Comparison of ENCODE assay signal across 16 cellular contexts in genomic region chr3:78847603-78848002, GRCh38.
DNase-seq lines count a peak whose midpoint lies in the region; TF ChIP-seq lines count a peak whose summit lies in the region.
"Had no signal": no experiment of that assay in that cellular context is flagged by ENCODE, and none has a peak within 500 bp of the region (broad histone marks: within the 10 kb centered on the region; RNA-seq: fewer than 3 reads in every experiment).

No MANE protein-coding gene starts in this region.

- no peak overlapping the region for H4K5ac ChIP-seq in mesendoderm (ENCODE audit: low read length)

- H3K27me3 Mint-ChIP-seq in MCF 10A (ENCODE audit: insufficient read depth, unreplicated experiment), result no peaks in the 10 kb centered on the region
- H3K27me3 Mint-ChIP-seq: B cell had no signal

- no peaks in the 10 kb centered on the region for H4K20me1 ChIP-seq in mammary epithelial cell (ENCODE audit: insufficient read depth, low read length)
- no peaks in the 10 kb centered on the region for H4K20me1 ChIP-seq in hepatocyte (ENCODE audit: insufficient read depth, poor library complexity, severe bottlenecking)
- H4K20me1 ChIP-seq: BLaER1 treated with 17β-estradiol and CSF1 and Interleukin-3, amounts not matched to agents 10 nM and 100 nM had no signal

- WGBS in mammary epithelial cell (ENCODE audit: low coverage, missing lambda C conversion rate), result 79% methylated on average over 3 of the region's 3 CpGs
- 57% methylated on average over 3 of the region's 3 CpGs for WGBS in hepatocyte (ENCODE audit: low lambda C conversion rate, missing lambda C conversion rate)
- WGBS in mesendoderm (ENCODE audit: extremely low coverage, insufficient coverage, low lambda C conversion rate), result no CpG with 5 or more reads among the region's 3 CpGs
- WGBS in stomach, 5 donors, result 50 to 70% (median 67%) methylated on average over 3 of the region's 3 CpGs

- H3K36me3 ChIP-seq in mammary epithelial cell (ENCODE audit: insufficient read depth, low read length) (no peaks in the 10 kb centered on the region), hepatocyte (replicated peaks; ENCODE audit: insufficient read depth, low read depth) (no peaks in the 10 kb centered on the region), mesendoderm (ENCODE audit: control insufficient read depth, insufficient read depth, low read length) (no peaks in the 10 kb centered on the region), stomach (no peaks in the 10 kb centered on the region)

- no peak for TF ChIP-seq POLR2A in stomach (IDR thresholded peaks at IDR 0.05)

- H3K4me1 ChIP-seq in mammary epithelial cell (ENCODE audit: insufficient read depth, low read length) (peaks cover 11% of the 10 kb centered on the region), hepatocyte (ENCODE audit: insufficient read depth) (peaks cover 27% of the 10 kb centered on the region), mesendoderm (ENCODE audit: control insufficient read depth, low read depth, low read length) (peaks cover 2% of the 10 kb centered on the region), stomach (peaks cover 0 to 7% (median 3%) of the 10 kb centered on the region in 4 donors)
- H3K4me1 ChIP-seq: BLaER1 treated with 17β-estradiol and CSF1 and Interleukin-3, amounts not matched to agents 10 nM and 100 nM had no signal

- H3K36me3 Mint-ChIP-seq in MCF 10A (ENCODE audit: insufficient read depth, unreplicated experiment), result no peaks in the 10 kb centered on the region
- H3K36me3 Mint-ChIP-seq: CD8-positive, alpha-beta T cell had no signal

- H3K9ac ChIP-seq in mammary epithelial cell (ENCODE audit: insufficient read depth, low read length) (no peak overlapping the region), mesendoderm (ENCODE audit: low read length) (no peak overlapping the region)
- H3K9ac ChIP-seq: BLaER1 treated with 17β-estradiol and CSF1 and Interleukin-3, amounts not matched to agents 10 nM and 100 nM had no signal

- no peaks in the 10 kb centered on the region for H3K9me3 ChIP-seq in mammary epithelial cell (replicated peaks; ENCODE audit: insufficient read depth, low read length)
- no peaks in the 10 kb centered on the region for H3K9me3 ChIP-seq in hepatocyte (ENCODE audit: low read depth)
- H3K9me3 ChIP-seq in stomach, result no peaks in the 10 kb centered on the region
- H3K9me3 ChIP-seq: BLaER1 treated with 17β-estradiol and CSF1 and Interleukin-3, amounts not matched to agents 10 nM and 100 nM had no signal

- no peak overlapping the region for H2BK5ac ChIP-seq in mesendoderm (ENCODE audit: low read length)

- no peak overlapping the region for H3K23ac ChIP-seq in mesendoderm (ENCODE audit: low read length)

- H3K27me3 ChIP-seq in mammary epithelial cell (ENCODE audit: insufficient read depth, low read length) (no peaks in the 10 kb centered on the region), hepatocyte (no peaks in the 10 kb centered on the region), mesendoderm (ENCODE audit: insufficient read depth, low read length, poor library complexity) (no peaks in the 10 kb centered on the region), stomach (no peaks in the 10 kb centered on the region)
- H3K27me3 ChIP-seq: BLaER1 treated with 17β-estradiol and CSF1 and Interleukin-3, amounts not matched to agents 10 nM and 100 nM had no signal

- H3K9me2 ChIP-seq in hepatocyte (replicated peaks; ENCODE audit: insufficient read depth), result no peaks in the 10 kb centered on the region

- H2AK5ac ChIP-seq in mesendoderm (ENCODE audit: low read length), result no peak overlapping the region

- H3K4ac ChIP-seq in mesendoderm (ENCODE audit: low read depth, low read length), result no peak overlapping the region

- H3K4me3 ChIP-seq in mammary epithelial cell (replicated peaks in 1 of 3; ENCODE audit: insufficient read depth in 1 of 3, low read depth in 2 of 3, low read length in 3 of 3), result no peak overlapping the region
- no peak overlapping the region for H3K4me3 ChIP-seq in hepatocyte
- no peak overlapping the region for H3K4me3 ChIP-seq in mesendoderm (ENCODE audit: low read length)
- H3K4me3 ChIP-seq in stomach, result no peak overlapping the region
- H3K4me3 ChIP-seq: BLaER1 treated with 17β-estradiol and CSF1 and Interleukin-3, amounts not matched to agents 10 nM and 100 nM; GM23338 had no signal

- no peak overlapping the region for H3K4me2 ChIP-seq in mammary epithelial cell (ENCODE audit: insufficient read depth, low read depth, low read length)
- peak overlapping the region; percentile 6 for H3K4me2 ChIP-seq in hepatocyte
- H3K4me2 ChIP-seq in mesendoderm (ENCODE audit: low read length), result no peak overlapping the region
- H3K4me2 ChIP-seq: BLaER1 treated with 17β-estradiol and CSF1 and Interleukin-3, amounts not matched to agents 10 nM and 100 nM; GM23338 had no signal

- H4K8ac ChIP-seq in mesendoderm (ENCODE audit: low read depth, low read length), result no peak overlapping the region

- no TSS peak for BruUV-seq in mammary epithelial cell (replicated peaks; lab: Mats Ljungman, UMichigan)
- BruUV-seq in MCF 10A (replicated peaks; lab: Mats Ljungman, UMichigan), result no TSS peak

- H3K79me2 ChIP-seq in mammary epithelial cell (ENCODE audit: insufficient read depth, low read length) (no peaks in the 10 kb centered on the region), hepatocyte (peaks cover 7% of the 10 kb centered on the region), mesendoderm (ENCODE audit: control insufficient read depth, insufficient read depth, low read length) (no peaks in the 10 kb centered on the region)

- CTCF ChIA-PET in mammary epithelial cell (lab: Charles Lee; ENCODE audit: low non-redundant PET), result no interaction called here
- CTCF ChIA-PET in MCF 10A (lab: Yijun Ruan, JAX), result interaction anchor here (0.7 kb wide), 1 partner anchor 175 kb away, joined by 4 read pairs; no protein-coding TSS in a partner anchor

- TF ChIP-seq EP300 in stomach (IDR thresholded peaks at IDR 0.05), result no peak

- H2BK120ac ChIP-seq in mesendoderm (ENCODE audit: low read depth, low read length), result no peak overlapping the region

- in situ Hi-C loops in mammary epithelial cell (cut with MboI; ENCODE audit: low sequenced_read_pairs in 2 of 2), result no loop called here

- H3K27ac ChIP-seq in mammary epithelial cell (ENCODE audit: insufficient read depth, low read depth, low read length), result no peak overlapping the region
- no peak overlapping the region for H3K27ac ChIP-seq in hepatocyte
- H3K27ac ChIP-seq in mesendoderm (ENCODE audit: low read depth, low read length), result no peak overlapping the region
- no peak overlapping the region for H3K27ac ChIP-seq in stomach
- H3K27ac ChIP-seq: 22Rv1; BLaER1 treated with 17β-estradiol and CSF1 and Interleukin-3, amounts not matched to agents 10 nM and 100 nM had no signal

- peaks cover 4% of the 10 kb centered on the region for H3K79me1 ChIP-seq in mesendoderm (ENCODE audit: low read length)

- peaks cover under 1% of the 10 kb centered on the region for H3K9me3 Mint-ChIP-seq in MCF 10A (ENCODE audit: unreplicated experiment)
- H3K9me3 Mint-ChIP-seq: GM23338 had no signal

- H3K27ac Mint-ChIP-seq in MCF 10A (ENCODE audit: low read depth, unreplicated experiment), result no peak overlapping the region
- H3K27ac Mint-ChIP-seq: B cell; CD8-positive, alpha-beta T cell; GM23338 had no signal

- TF ChIP-seq CTCF in mammary epithelial cell (conservative IDR thresholded peaks at IDR 0.05 in 1 of 2, IDR thresholded peaks at IDR 0.05 in 1 of 2; ENCODE audit: extremely low read depth in 1 of 2, insufficient read depth in 1 of 2, low read depth in 1 of 2, low read length in 2 of 2), result no peak
- TF ChIP-seq CTCF in MCF 10A (IDR thresholded peaks at IDR 0.05; ENCODE audit: unreplicated experiment), result no peak
- no peak for TF ChIP-seq CTCF in hepatocyte (IDR thresholded peaks at IDR 0.05; ENCODE audit: poor library complexity)
- no peak for TF ChIP-seq CTCF in stomach (IDR thresholded peaks at IDR 0.05)

- intact Hi-C loops in mammary epithelial cell (cut with micrococcal nuclease) (no loop called here), MCF 10A (cut with micrococcal nuclease) (no loop called here), stomach (cut with DNase I; ENCODE audit: low total_unique reads) (no loop called here)

- DNase-seq in mammary epithelial cell, result peak; percentile 16
- DNase-seq in MCF 10A (ENCODE audit: unreplicated experiment), result no peak
- DNase-seq in hepatocyte (ENCODE audit: low spot score), result no peak
- DNase-seq in mesendoderm, result peak; percentile 32
- DNase-seq in activated T-cell treated with anti-CD3 and anti-CD28 coated beads for 4 hours, result no peak
- no peak for DNase-seq in stomach
- no peak for DNase-seq in NCI-H2029 (lab: John Stamatoyannopoulos, UW)
- DNase-seq: Calu3; CD8-positive, alpha-beta T cell; DMS79 treated with DMSO at 0.1 percent for 48 hours; GF-D8; HCEC 1CT had no signal

- H3K18ac ChIP-seq in mesendoderm (ENCODE audit: low read length), result no peak overlapping the region

- no peak overlapping the region for H3K56ac ChIP-seq in mesendoderm (ENCODE audit: low read length)

- peaks cover 8% of the 10 kb centered on the region for H3K4me1 Mint-ChIP-seq in MCF 10A (ENCODE audit: insufficient read depth, unreplicated experiment)
- H3K4me1 Mint-ChIP-seq: B cell had no signal

- POLR2A ChIA-PET in MCF 10A (lab: Yijun Ruan, JAX), result no interaction called here

- no peak overlapping the region for H2AFZ ChIP-seq in mammary epithelial cell (ENCODE audit: low read depth, low read length)
- no peak overlapping the region for H2AFZ ChIP-seq in hepatocyte
- H2AFZ ChIP-seq: GM23338 had no signal

- no peak overlapping the region for H3K4me3 Mint-ChIP-seq in MCF 10A (ENCODE audit: unreplicated experiment)
- H3K4me3 Mint-ChIP-seq: B cell; CD8-positive, alpha-beta T cell; GM23338 had no signal

- dilution Hi-C loops in mammary epithelial cell (cut with HindIII; ENCODE audit: low sequenced_read_pairs), result no loop called here

- H2BK15ac ChIP-seq in mesendoderm (replicated peaks; ENCODE audit: low read depth), result no peak overlapping the region

Comparison
In these comparisons a context has a peak if more than half of its experiments do, and no peak if none do; other contexts are left out.
1. DNase-seq: peak in mammary epithelial cell (single experiment) and mesendoderm (single experiment); none in MCF 10A (single experiment), hepatocyte (single experiment), activated T-cell treated with anti-CD3 and anti-CD28 coated beads for 4 hours (single experiment), stomach (single experiment) and NCI-H2029 (single experiment).